In genomic region chr2:111100087-111100764, GRCh38 we compare ENCODE assay signal across 11 cellular contexts. TPM values are rescaled to one million over a fixed set of nuclear protein-coding genes. Genes with fewer than 3 reads are reported as not detected.
DNase-seq lines count a peak whose midpoint lies in the region; ATAC-seq and TF ChIP-seq lines count a peak whose summit lies in the region.
"Had no signal": no experiment of that assay in that cellular context is flagged by ENCODE, and none has a peak within 500 bp of the region (broad histone marks: within the 10 kb centered on the region; RNA-seq: fewer than 3 reads in every experiment).

No MANE protein-coding gene starts in this region.

- H3K4me3 ChIP-seq in mesodermal cell (ENCODE audit: extremely low read depth, insufficient read depth, low read length, poor library complexity, severe bottlenecking) (no peak overlapping the region), SK-N-SH (ENCODE audit: low read depth in 2 of 2, low read length in 1 of 2) (no peak overlapping the region)
- H3K4me3 ChIP-seq: left ventricle myocardium inferior, prostate gland had no signal

- no peak overlapping the region for H3K4me2 ChIP-seq in SK-N-SH

- H3K9me3 ChIP-seq in mesodermal cell (ENCODE audit: control insufficient read depth, low read length) (no peaks in the 10 kb centered on the region), SK-N-SH (no peaks in the 10 kb centered on the region)
- H3K9me3 ChIP-seq: left ventricle myocardium inferior, prostate gland had no signal

- POLR2A ChIA-PET in SK-N-SH (lab: Yijun Ruan, JAX) = no interaction called here

- H3F3A ChIP-seq in SK-N-SH (replicated peaks; ENCODE audit: insufficient read depth) = no peaks in the 10 kb centered on the region

- no peak for TF ChIP-seq RAD21 in SK-N-SH (IDR thresholded peaks at IDR 0.05; ENCODE audit: low read length)

- DNase-seq in NCI-H748 (lab: John Stamatoyannopoulos, UW; ENCODE audit: unreplicated experiment) (peak; percentile 10), NCI-H748 treated with DMSO at 0.1 percent for 48 hours (lab: John Stamatoyannopoulos, UW) (no peak), SK-N-SH (no peak), Right ventricle myocardium inferior (ENCODE audit: missing footprints) (no peak)
- DNase-seq: left ventricle myocardium inferior, NCI-H1105 had no signal

- H2AFZ ChIP-seq in SK-N-SH (ENCODE audit: low read depth) = no peak overlapping the region

- intact Hi-C loops in Right ventricle myocardium inferior (cut with DNase I) = no loop called here

- peak overlapping the region; percentile 37 for H3K27ac ChIP-seq in mesodermal cell (ENCODE audit: low read depth, low read length, severe bottlenecking)
- no peak overlapping the region for H3K27ac ChIP-seq in SK-N-SH (ENCODE audit: low read depth in 2 of 2, low read length in 1 of 2)
- H3K27ac ChIP-seq: left ventricle myocardium inferior, prostate gland had no signal

- no peak for TF ChIP-seq CTCF in SK-N-SH (IDR thresholded peaks at IDR 0.05)

- no peak for TF ChIP-seq EP300 in SK-N-SH (IDR thresholded peaks at IDR 0.05; ENCODE audit: borderline replicate concordance in 1 of 2, low read depth in 1 of 2, low read length in 1 of 2)

- CTCF ChIA-PET in SK-N-SH (lab: Yijun Ruan, JAX) = interaction anchor here (1.2 kb wide), 1 partner anchor 20 kb away, joined by 5 read pairs; the partner anchor contains the start of gene BCL2L11

- H3K36me3 ChIP-seq in mesodermal cell (ENCODE audit: control insufficient read depth, insufficient read depth, low read length) (no peaks in the 10 kb centered on the region), SK-N-SH (replicated peaks in 1 of 2; ENCODE audit: control insufficient read depth in 1 of 2, insufficient read depth in 2 of 2, low read length in 1 of 2) (no peaks in the 10 kb centered on the region)
- H3K36me3 ChIP-seq: left ventricle myocardium inferior, prostate gland had no signal

- no peaks in the 10 kb centered on the region for H3K79me2 ChIP-seq in SK-N-SH (ENCODE audit: insufficient read depth)

- H3K9me2 ChIP-seq in SK-N-SH = no peaks in the 10 kb centered on the region

- 87 to 97% methylated on average over 5 of the region's 5 CpGs for WGBS in mesodermal cell (ENCODE audit: insufficient coverage in 2 of 2), 2 experiments
- 65% methylated on average over 5 of the region's 5 CpGs for WGBS in SK-N-SH (ENCODE audit: low lambda C conversion rate)

- peak; percentile 25 for ATAC-seq in GM21619 (IDR thresholded peaks at IDR 0.05; ENCODE audit: unreplicated experiment)
- peak; percentile 14 for ATAC-seq in HG03457 (IDR thresholded peaks at IDR 0.05; ENCODE audit: unreplicated experiment)
- no peak for ATAC-seq in HG02970 (IDR thresholded peaks at IDR 0.05; ENCODE audit: low FRiP score, unreplicated experiment)
- no peak for ATAC-seq in Right ventricle myocardium inferior

- no peaks in the 10 kb centered on the region; the same call in 1 of the 2 replicates for H3K27me3 ChIP-seq in SK-N-SH (ENCODE audit: insufficient read depth)

- no peaks in the 10 kb centered on the region for H4K20me1 ChIP-seq in SK-N-SH (ENCODE audit: insufficient read depth)

- H3K4me1 ChIP-seq in mesodermal cell (ENCODE audit: control insufficient read depth, insufficient read depth, low read length, poor library complexity, severe bottlenecking) (peaks cover 8% of the 10 kb centered on the region), SK-N-SH (ENCODE audit: control insufficient read depth in 1 of 2, insufficient read depth in 2 of 2, low read depth in 1 of 2, low read length in 1 of 2) (no peaks in the 10 kb centered on the region; a peak in 1 of 4 replicates)
- H3K4me1 ChIP-seq: left ventricle myocardium inferior, prostate gland had no signal

- H3K9ac ChIP-seq in SK-N-SH = no peak overlapping the region

TF ChIP-seq in SK-N-SH, 30 proteins besides CTCF, POLR2A, EP300 and RAD21:
- no peak for TF ChIP-seq GABPA (IDR thresholded peaks at IDR 0.05; ENCODE audit: low read depth)
- TF ChIP-seq TAF1 (IDR thresholded peaks at IDR 0.05; ENCODE audit: borderline replicate concordance, low read depth, low read length) = no peak
- TF ChIP-seq YY1 (IDR thresholded peaks at IDR 0.05; ENCODE audit: low read depth) = no peak

RNA-seq across cellular contexts. Expression of gene BCL2L11, which starts 20.5 kb away (rescaled TPM):
- 11.6 TPM for polyA plus RNA-seq in mesodermal cell (2013, experiment 1 of 2)
- polyA plus RNA-seq in mesodermal cell (2013, experiment 2 of 2) = 9.4 TPM
- polyA plus RNA-seq in SK-N-SH (2012; rRNA removed) = 2.4 and 3.3 TPM in 2 replicates
- polyA plus RNA-seq in SK-N-SH (2012; cell fraction: cytosol; rRNA removed) = 2.8 and 3.3 TPM in 2 replicates
- polyA plus RNA-seq in SK-N-SH (2012; cell fraction: nucleus; rRNA removed) = 5.1 and 7.3 TPM in 2 replicates
- 9.1 TPM for total RNA-seq in Right ventricle myocardium inferior

Comparison
In these comparisons a context has a peak if more than half of its experiments do, and no peak if none do; other contexts are left out.
1. ATAC-seq: peak in GM21619 (single experiment) and HG03457 (single experiment); none in HG02970 (single experiment) and Right ventricle myocardium inferior (single experiment).